ENCODE assay signal across 8 cellular contexts in the genomic region with DNA sequence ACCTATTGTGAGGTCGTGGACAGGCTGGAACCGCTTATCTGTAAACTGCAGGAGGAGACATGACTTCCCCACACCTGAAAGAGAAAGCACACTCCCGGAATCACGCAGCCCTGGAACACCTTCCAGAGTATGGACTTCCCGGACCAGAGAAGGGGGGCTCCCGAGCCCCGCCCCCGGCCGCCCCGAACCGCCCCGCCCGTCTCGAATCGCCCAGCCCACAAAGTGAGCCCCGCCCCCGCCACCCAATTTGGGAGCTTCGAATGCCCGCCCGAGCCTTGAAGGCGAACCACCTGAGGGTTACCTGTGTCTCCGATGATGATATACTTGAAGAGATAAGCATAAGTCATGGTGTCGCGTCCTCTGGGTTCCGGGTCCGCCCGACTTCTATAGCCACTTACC. TPM values are rescaled to one million over a fixed set of nuclear protein-coding genes. Genes with fewer than 3 reads are reported as not detected.
A peak's percentile ranks its signal among the peaks of the same experiment; 100 is the strongest.
DNase-seq lines count a peak whose midpoint lies in the region; ATAC-seq and TF ChIP-seq lines count a peak whose summit lies in the region.

No MANE protein-coding gene starts in this region.

- DNase-seq in AG04449 (ENCODE audit: low read depth, low spot score), result no peak
- DNase-seq in effector memory CD4-positive, alpha-beta T cell, result peak in 2 of 3 donors; percentile 83
- DNase-seq in mucosa of descending colon, result peak; percentile 94 to 95 (median 94)
- DNase-seq in stimulated activated naive B cell treated with anti-CD40 and anti-IgM and Interleukin-4, amounts not matched to agents 10 μg/mL and 1 μg/mL and 100 μg/mL, for 72 hours, result no peak
- DNase-seq in SKM-1 (lab: John Stamatoyannopoulos, UW; ENCODE audit: unreplicated experiment), result no peak

- H3K4me1 Mint-ChIP-seq in stimulated activated naive B cell treated with anti-CD40 and anti-IgM and Interleukin-4, amounts not matched to agents 10 μg/mL and 1 μg/mL and 100 μg/mL, for 72 hours, result peaks cover 17 to 31% of the 10 kb centered on the region in 2 donors

- ATAC-seq in GM18867 (IDR thresholded peaks at IDR 0.05; ENCODE audit: unreplicated experiment) (peak; percentile 38), mucosa of descending colon (peak; percentile 90)
- ATAC-seq in activated CD4-positive, CD25-positive, alpha-beta regulatory T cell treated with anti-CD3 and anti-CD28 coated beads, Interleukin-2, amount 50 U/mL, for 24 hours, result peak; percentile 31 to 45
- no peak for ATAC-seq in stimulated activated naive B cell treated with anti-CD40 and anti-IgM and Interleukin-4, amounts not matched to agents 10 μg/mL and 1 μg/mL and 100 μg/mL, for 72 hours (replicated peaks)

- peak overlapping the region; percentile 67 for H3K9ac ChIP-seq in HUES64 (ENCODE audit: low read depth, low read length)

- intact Hi-C loops in mucosa of descending colon (cut with DNase I, micrococcal nuclease), result no loop called here

- peaks cover 13 to 24% of the 10 kb centered on the region in 2 donors for H3K36me3 Mint-ChIP-seq in stimulated activated naive B cell treated with anti-CD40 and anti-IgM and Interleukin-4, amounts not matched to agents 10 μg/mL and 1 μg/mL and 100 μg/mL, for 72 hours

- peak overlapping the region; percentile 73; the same call in 1 of the 2 replicates for H3K27ac ChIP-seq in HUES64 (ENCODE audit: low read depth, low read length)
- H3K27ac ChIP-seq in effector memory CD4-positive, alpha-beta T cell (ENCODE audit: insufficient read depth, low read length, poor library complexity, severe bottlenecking), result peak overlapping the region; percentile 88

- H3K4me3 Mint-ChIP-seq in stimulated activated naive B cell treated with anti-CD40 and anti-IgM and Interleukin-4, amounts not matched to agents 10 μg/mL and 1 μg/mL and 100 μg/mL, for 72 hours, result peak overlapping the region; percentile 99

- WGBS in HUES64, result under 1% methylated on average over 27 of the region's 27 CpGs

- no peaks in the 10 kb centered on the region for H3K9me3 Mint-ChIP-seq in stimulated activated naive B cell treated with anti-CD40 and anti-IgM and Interleukin-4, amounts not matched to agents 10 μg/mL and 1 μg/mL and 100 μg/mL, for 72 hours

- no peaks in the 10 kb centered on the region for H3K27me3 ChIP-seq in HUES64 (ENCODE audit: insufficient read depth, low read length)
- H3K27me3 ChIP-seq in effector memory CD4-positive, alpha-beta T cell (replicated peaks; ENCODE audit: control insufficient read depth, insufficient read depth, low read length, poor library complexity, severe bottlenecking), result no peaks in the 10 kb centered on the region

- H3K9me3 ChIP-seq in HUES64 (ENCODE audit: insufficient read depth, low read depth, low read length) (no peaks in the 10 kb centered on the region), mucosa of descending colon (no peaks in the 10 kb centered on the region)
- H3K9me3 ChIP-seq in effector memory CD4-positive, alpha-beta T cell (ENCODE audit: control insufficient read depth, low read length), result no peaks in the 10 kb centered on the region

- H3K4me3 ChIP-seq in AG04449 (ENCODE audit: low read depth, low read length) (peak overlapping the region; percentile 94), HUES64 (ENCODE audit: low read length) (peak overlapping the region; percentile 75), mucosa of descending colon (peak overlapping the region; percentile 26)
- peak overlapping the region; percentile 72 for H3K4me3 ChIP-seq in effector memory CD4-positive, alpha-beta T cell (ENCODE audit: insufficient read depth, low read depth, low read length, poor library complexity, severe bottlenecking)

- H3K4me1 ChIP-seq in HUES64 (ENCODE audit: insufficient read depth, low read length) (peaks cover 3% of the 10 kb centered on the region; the same call in 1 of the 2 replicates), mucosa of descending colon (ENCODE audit: low read depth) (peaks cover 18% of the 10 kb centered on the region)
- peaks cover 9% of the 10 kb centered on the region for H3K4me1 ChIP-seq in effector memory CD4-positive, alpha-beta T cell (ENCODE audit: control insufficient read depth, insufficient read depth, low read length, poor library complexity, severe bottlenecking)

- TF ChIP-seq CTCF in AG04449 (IDR thresholded peaks at IDR 0.05; ENCODE audit: insufficient read depth, low read length, missing control alignments) (no peak), mucosa of descending colon (IDR thresholded peaks at IDR 0.05) (no peak)

- H3K36me3 ChIP-seq in HUES64 (ENCODE audit: insufficient read depth, low read length), result peaks cover 40% of the 10 kb centered on the region
- peaks cover 8% of the 10 kb centered on the region for H3K36me3 ChIP-seq in effector memory CD4-positive, alpha-beta T cell (ENCODE audit: control insufficient read depth, insufficient read depth, low read length)
- no peaks in the 10 kb centered on the region for H3K36me3 ChIP-seq in mucosa of descending colon (ENCODE audit: low read depth)

- CTCF ChIA-PET in AG04449 (lab: Yijun Ruan, JAX), result interaction anchor here (0.6 to 10.5 kb wide), 11 partner anchors 11 to 94 kb away, joined by 3 to 107 read pairs (median 18); a partner anchor contains a TSS

- POLR2A ChIA-PET in AG04449 (lab: Yijun Ruan, JAX), result interaction anchor here (0.9 to 2.1 kb wide), 3 partner anchors 10 to 39 kb away, joined by 4 to 8 read pairs (median 4); a partner anchor contains a TSS

- no peaks in the 10 kb centered on the region for H3K27me3 Mint-ChIP-seq in stimulated activated naive B cell treated with anti-CD40 and anti-IgM and Interleukin-4, amounts not matched to agents 10 μg/mL and 1 μg/mL and 100 μg/mL, for 72 hours

- peak overlapping the region; percentile 97 for H3K27ac Mint-ChIP-seq in stimulated activated naive B cell treated with anti-CD40 and anti-IgM and Interleukin-4, amounts not matched to agents 10 μg/mL and 1 μg/mL and 100 μg/mL, for 72 hours

RNA-seq across cellular contexts. Expression of a gene that starts 0.2 kb away (rescaled TPM):
- polyA plus RNA-seq in HUES64 (2013, experiment 1 of 2), result 14.3 TPM
- polyA plus RNA-seq in HUES64 (2013, experiment 2 of 2), result 18.5 TPM
- total RNA-seq in mucosa of descending colon, result 10 to 100 TPM; 18.9 to 29.1 (median 19.1) TPM

RNA-seq across cellular contexts. Expression of a gene that starts 0.5 kb away (rescaled TPM):
- polyA plus RNA-seq in HUES64 (2013, experiment 1 of 2), result 32.4 TPM
- polyA plus RNA-seq in HUES64 (2013, experiment 2 of 2), result 29.9 TPM
- total RNA-seq in mucosa of descending colon, result 10 to 100 TPM; 72.9 to 91.6 (median 78.4) TPM

RNA-seq across cellular contexts. Expression of a gene that starts 20.6 kb away (rescaled TPM):
- polyA plus RNA-seq in HUES64 (2013, experiment 1 of 2), result 56.5 TPM
- 57.4 TPM for polyA plus RNA-seq in HUES64 (2013, experiment 2 of 2)
- total RNA-seq in mucosa of descending colon, result 10 to 100 TPM; 54.3 to 69.1 (median 60.5) TPM

RNA-seq across cellular contexts. Expression of a gene that starts 34.6 kb away (rescaled TPM):
- polyA plus RNA-seq in HUES64 (2013, experiment 1 of 2), result 59.3 TPM
- polyA plus RNA-seq in HUES64 (2013, experiment 2 of 2), result 55.1 TPM
- 10 to 100 TPM; 33.8 to 43.6 (median 34.6) TPM for total RNA-seq in mucosa of descending colon

RNA-seq across cellular contexts. Expression of a gene that starts 49.6 kb away (rescaled TPM):
- 211 TPM for polyA plus RNA-seq in HUES64 (2013, experiment 1 of 2)
- 202 TPM for polyA plus RNA-seq in HUES64 (2013, experiment 2 of 2)
- total RNA-seq in mucosa of descending colon, result 10 to 100 TPM in 1 of 3 donors, 1 to 10 TPM in 2; 1.0 to 25.6 (median 1.2) TPM

Comparison
In these comparisons a context has a peak if more than half of its experiments do, and no peak if none do; other contexts are left out.
1. DNase-seq: peak in effector memory CD4-positive, alpha-beta T cell (2 of 3) and mucosa of descending colon (3 of 3); none in AG04449 (single experiment), stimulated activated naive B cell treated with anti-CD40 and anti-IgM and Interleukin-4, amounts not matched to agents 10 μg/mL and 1 μg/mL and 100 μg/mL, for 72 hours (single experiment) and SKM-1 (single experiment).
2. H3K4me3 ChIP-seq: peak in every context shown above with its lines; median percentile 94 in AG04449; 75 in HUES64; 72 in effector memory CD4-positive, alpha-beta T cell; 26 in mucosa of descending colon.
3. ATAC-seq: peak in GM18867 (single experiment), activated CD4-positive, CD25-positive, alpha-beta regulatory T cell treated with anti-CD3 and anti-CD28 coated beads, Interleukin-2, amount 50 U/mL, for 24 hours (2 of 2) and mucosa of descending colon (single experiment); none in stimulated activated naive B cell treated with anti-CD40 and anti-IgM and Interleukin-4, amounts not matched to agents 10 μg/mL and 1 μg/mL and 100 μg/mL, for 72 hours (0 of 2).